14 cellular contexts compared by ENCODE assay signal in genomic region chr1:233254039-233254362, GRCh38.
"Had no signal": no experiment of that assay in that cellular context is flagged by ENCODE, and none has a peak within 500 bp of the region (broad histone marks: within the 10 kb centered on the region; RNA-seq: fewer than 3 reads in every experiment).

No MANE protein-coding gene starts in this region.

- DNase-seq: activated CD4-positive, alpha-beta memory T cell treated with anti-CD3 and anti-CD28 coated beads for 36 hours; activated gamma-delta T cell treated with Interleukin-2 at 50 U/mL for 16 hours; activated naive CD8-positive, alpha-beta T cell treated with anti-CD3 and anti-CD28 coated beads, Interleukin-2, amount 50 U/mL, for 24 hours; activated T-cell treated with anti-CD3 and anti-CD28 coated beads, Interleukin-2, amount 50 U/mL, for 72 hours; caudate nucleus; effector memory CD8-positive, alpha-beta T cell; hippocampal formation; lower lobe of right lung; ovary; stimulated activated CD4-positive, alpha-beta T cell treated with anti-CD3 and anti-CD28 coated beads, Interleukin-4, amount 100 ng/mL, for 1 hour; T-helper 9 cell; testis had no signal

- H3K27me3 ChIP-seq: ovary, testis had no signal

- H3K27me3 Mint-ChIP-seq: activated CD4-positive, alpha-beta memory T cell treated with anti-CD3 and anti-CD28 coated beads for 36 hours; activated naive CD8-positive, alpha-beta T cell treated with anti-CD3 and anti-CD28 coated beads, Interleukin-2, amount 50 U/mL, for 24 hours; effector memory CD8-positive, alpha-beta T cell; stimulated activated naive CD8-positive, alpha-beta T cell treated with anti-CD3 and anti-CD28 coated beads, Interleukin-15, Interleukin-2, amounts not matched to agents 100 ng/mL and 50 ng/mL, for 24 hours had no signal

- H3K9me3 ChIP-seq: lower lobe of right lung, ovary, testis had no signal

- H3K4me3 Mint-ChIP-seq: activated CD4-positive, alpha-beta memory T cell treated with anti-CD3 and anti-CD28 coated beads for 36 hours; activated naive CD8-positive, alpha-beta T cell treated with anti-CD3 and anti-CD28 coated beads, Interleukin-2, amount 50 U/mL, for 24 hours; activated T-cell treated with anti-CD3 and anti-CD28 coated beads, Interleukin-2, amount 50 U/mL, for 72 hours; effector memory CD8-positive, alpha-beta T cell; stimulated activated naive CD8-positive, alpha-beta T cell treated with anti-CD3 and anti-CD28 coated beads, Interleukin-15, Interleukin-2, amounts not matched to agents 100 ng/mL and 50 ng/mL, for 24 hours had no signal

- H3K27ac Mint-ChIP-seq: activated CD4-positive, alpha-beta memory T cell treated with anti-CD3 and anti-CD28 coated beads for 36 hours; activated naive CD8-positive, alpha-beta T cell treated with anti-CD3 and anti-CD28 coated beads, Interleukin-2, amount 50 U/mL, for 24 hours; activated T-cell treated with anti-CD3 and anti-CD28 coated beads, Interleukin-2, amount 50 U/mL, for 72 hours; stimulated activated naive CD8-positive, alpha-beta T cell treated with anti-CD3 and anti-CD28 coated beads, Interleukin-15, Interleukin-2, amounts not matched to agents 100 ng/mL and 50 ng/mL, for 24 hours had no signal

- H3K4me3 ChIP-seq: lower lobe of right lung, ovary, testis had no signal

- H3K4me1 ChIP-seq: lower lobe of right lung, testis had no signal

- H3K4me1 Mint-ChIP-seq: activated naive CD8-positive, alpha-beta T cell treated with anti-CD3 and anti-CD28 coated beads, Interleukin-2, amount 50 U/mL, for 24 hours had no signal

- H3K9me3 Mint-ChIP-seq: activated CD4-positive, alpha-beta memory T cell treated with anti-CD3 and anti-CD28 coated beads for 36 hours; activated naive CD8-positive, alpha-beta T cell treated with anti-CD3 and anti-CD28 coated beads, Interleukin-2, amount 50 U/mL, for 24 hours; activated T-cell treated with anti-CD3 and anti-CD28 coated beads, Interleukin-2, amount 50 U/mL, for 72 hours; effector memory CD8-positive, alpha-beta T cell; stimulated activated naive CD8-positive, alpha-beta T cell treated with anti-CD3 and anti-CD28 coated beads, Interleukin-15, Interleukin-2, amounts not matched to agents 100 ng/mL and 50 ng/mL, for 24 hours had no signal

- H3K27ac ChIP-seq: epithelial cell of prostate, lower lobe of right lung, ovary, testis had no signal

- ATAC-seq: activated naive CD8-positive, alpha-beta T cell treated with anti-CD3 and anti-CD28 coated beads, Interleukin-2, amount 50 U/mL, for 24 hours; activated T-cell treated with anti-CD3 and anti-CD28 coated beads, Interleukin-2, amount 50 U/mL, for 72 hours; effector memory CD8-positive, alpha-beta T cell; lower lobe of right lung had no signal

- H3K36me3 ChIP-seq: ovary had no signal
